In genomic region chr10:127024655-127025054, GRCh38 we compare ENCODE assay signal across 19 cellular contexts.
A peak's percentile ranks its signal among the peaks of the same experiment; 100 is the strongest.
DNase-seq lines count a peak whose midpoint lies in the region; TF ChIP-seq lines count a peak whose summit lies in the region.
"Had no signal": no experiment of that assay in that cellular context is flagged by ENCODE, and none has a peak within 500 bp of the region (broad histone marks: within the 10 kb centered on the region; RNA-seq: fewer than 3 reads in every experiment).

No MANE protein-coding gene starts in this region.

- H3K4me3 Mint-ChIP-seq in HFFc6 = no peak overlapping the region
- no peak overlapping the region for H3K4me3 Mint-ChIP-seq in type B pancreatic cell
- H3K4me3 Mint-ChIP-seq: activated CD4-positive, alpha-beta T cell treated with anti-CD3 and anti-CD28 coated beads, Interleukin-2, amount 10 ng/mL, durations not matched to agents 24 days and 14 days had no signal

- H3K4me1 Mint-ChIP-seq in HFFc6 (ENCODE audit: low read depth) = no peaks in the 10 kb centered on the region
- H3K4me1 Mint-ChIP-seq in type B pancreatic cell (ENCODE audit: unreplicated experiment) = peaks cover 10% of the 10 kb centered on the region
- H3K4me1 Mint-ChIP-seq: activated CD4-positive, alpha-beta T cell treated with anti-CD3 and anti-CD28 coated beads, Interleukin-2, amount 10 ng/mL, durations not matched to agents 24 days and 14 days had no signal

- TF ChIP-seq POLR2A in tibial nerve (IDR thresholded peaks at IDR 0.05) = no peak

- H3K9me3 ChIP-seq in muscle layer of duodenum (ENCODE audit: control insufficient read depth in 1 of 2, low read length in 2 of 2) (no peaks in the 10 kb centered on the region), tibial nerve (no peaks in the 10 kb centered on the region)
- H3K9me3 ChIP-seq: mucosa of descending colon, Peyer's patch, testis had no signal

- TF ChIP-seq EP300 in tibial nerve (IDR thresholded peaks at IDR 0.05) = no peak

- H3K27ac ChIP-seq in muscle layer of duodenum (ENCODE audit: low read length) = peak overlapping the region; percentile 32
- H3K27ac ChIP-seq in tibial nerve = no peak overlapping the region
- H3K27ac ChIP-seq: C4-2B, hepatocyte, testis had no signal

- H3K4me1 ChIP-seq in muscle layer of duodenum (ENCODE audit: control insufficient read depth in 1 of 2, insufficient read depth in 2 of 2, low read length in 2 of 2) = peaks cover 0 to 8% of the 10 kb centered on the region in 2 donors
- H3K4me1 ChIP-seq in tibial nerve = no peaks in the 10 kb centered on the region
- H3K4me1 ChIP-seq: Peyer's patch, testis had no signal

- DNase-seq in HFFc6 (no peak), fibroblast of mammary gland (ENCODE audit: low read depth) (peak; percentile 67), type B pancreatic cell (ENCODE audit: extremely low spot score, unreplicated experiment) (no peak), tibial nerve (ENCODE audit: low spot score in 2 of 2) (no peak), H4 (ENCODE audit: low spot score) (no peak)
- DNase-seq in activated CD4-positive, CD25-positive, alpha-beta regulatory T cell (lab: John Stamatoyannopoulos, UW) = no peak
- DNase-seq: activated CD4-positive, alpha-beta T cell treated with anti-CD3 and anti-CD28 coated beads, Interleukin-2, amount 10 ng/mL, durations not matched to agents 24 days and 14 days; activated naive CD4-positive, alpha-beta T cell; DMS53; mucosa of descending colon; NCI-H748 treated with DMSO at 0.1 percent for 48 hours; stimulated activated CD4-positive, alpha-beta T cell treated with anti-CD3 and anti-CD28 coated beads, Interleukin-4, amount 100 ng/mL, for 4 hours; stimulated activated CD8-positive, alpha-beta memory T cell treated with anti-CD3 and anti-CD28 coated beads, Interleukin-4, amount 100 ng/mL, for 48 hours; testis had no signal

- H3K4me3 ChIP-seq in fibroblast of mammary gland (ENCODE audit: control insufficient read depth, low read depth, low read length) (no peak overlapping the region), muscle layer of duodenum (ENCODE audit: low read depth in 1 of 2, low read length in 2 of 2) (no peak overlapping the region), tibial nerve (no peak overlapping the region)
- H3K4me3 ChIP-seq: hepatocyte, mucosa of descending colon, Peyer's patch, smooth muscle cell, testis had no signal

- TF ChIP-seq CTCF in HFFc6 (IDR thresholded peaks at IDR 0.05) (no peak), fibroblast of mammary gland (conservative IDR thresholded peaks at IDR 0.05; ENCODE audit: control insufficient read depth, insufficient read depth, low read depth, low read length) (no peak), type B pancreatic cell (conservative IDR thresholded peaks at IDR 0.05) (no peak), tibial nerve (IDR thresholded peaks at IDR 0.05) (no peak)

- H3K27ac Mint-ChIP-seq in HFFc6 (peak overlapping the region; percentile 51; the same call in 1 of the 2 replicates), type B pancreatic cell (peak overlapping the region; percentile 13)
- H3K27ac Mint-ChIP-seq: activated CD4-positive, alpha-beta T cell treated with anti-CD3 and anti-CD28 coated beads, Interleukin-2, amount 10 ng/mL, durations not matched to agents 24 days and 14 days had no signal

- H3K36me3 ChIP-seq in muscle layer of duodenum (ENCODE audit: control insufficient read depth in 1 of 2, insufficient read depth in 2 of 2, low read length in 2 of 2) (peaks cover 14 to 25% of the 10 kb centered on the region in 2 donors), tibial nerve (peaks cover 0 to 98% (median 4%) of the 10 kb centered on the region in 3 donors)

- no peaks in the 10 kb centered on the region for H3K27me3 Mint-ChIP-seq in HFFc6 (ENCODE audit: insufficient read depth)
- H3K27me3 Mint-ChIP-seq in type B pancreatic cell = no peaks in the 10 kb centered on the region
- H3K27me3 Mint-ChIP-seq: activated CD4-positive, alpha-beta T cell treated with anti-CD3 and anti-CD28 coated beads, Interleukin-2, amount 10 ng/mL, durations not matched to agents 24 days and 14 days had no signal

- H3K27me3 ChIP-seq in muscle layer of duodenum (ENCODE audit: low read depth, low read length) (no peaks in the 10 kb centered on the region), tibial nerve (no peaks in the 10 kb centered on the region)
- H3K27me3 ChIP-seq: hepatocyte, Peyer's patch, testis had no signal

- peaks cover 40% of the 10 kb centered on the region for H3K36me3 Mint-ChIP-seq in HFFc6 (ENCODE audit: low read depth)
- H3K36me3 Mint-ChIP-seq in type B pancreatic cell = peaks cover 40% of the 10 kb centered on the region

- H3K9me3 Mint-ChIP-seq in HFFc6 (no peaks in the 10 kb centered on the region), type B pancreatic cell (no peaks in the 10 kb centered on the region)

- WGBS in tibial nerve, 2 donors = 80 to 82% methylated on average over 8 of the region's 8 CpGs
